4 cellular contexts compared by ENCODE assay signal in genomic region chr9:132235125-132235524, GRCh38.
"Had no signal": no experiment of that assay in that cellular context is flagged by ENCODE, and none has a peak within 500 bp of the region (broad histone marks: within the 10 kb centered on the region; RNA-seq: fewer than 3 reads in every experiment).

No MANE protein-coding gene starts in this region.

- H3K27ac Mint-ChIP-seq: GM23338, H9 had no signal

- H3K4me2 ChIP-seq: GM23338 had no signal

- DNase-seq: HCEC 1CT, IMR-90 had no signal

- H3K4me3 Mint-ChIP-seq: GM23338, H9 had no signal

- H3K4me3 ChIP-seq: GM23338 had no signal

- H3K9me3 Mint-ChIP-seq: GM23338, H9 had no signal
